ENCODE assay signal across 19 cellular contexts in the genomic region with DNA sequence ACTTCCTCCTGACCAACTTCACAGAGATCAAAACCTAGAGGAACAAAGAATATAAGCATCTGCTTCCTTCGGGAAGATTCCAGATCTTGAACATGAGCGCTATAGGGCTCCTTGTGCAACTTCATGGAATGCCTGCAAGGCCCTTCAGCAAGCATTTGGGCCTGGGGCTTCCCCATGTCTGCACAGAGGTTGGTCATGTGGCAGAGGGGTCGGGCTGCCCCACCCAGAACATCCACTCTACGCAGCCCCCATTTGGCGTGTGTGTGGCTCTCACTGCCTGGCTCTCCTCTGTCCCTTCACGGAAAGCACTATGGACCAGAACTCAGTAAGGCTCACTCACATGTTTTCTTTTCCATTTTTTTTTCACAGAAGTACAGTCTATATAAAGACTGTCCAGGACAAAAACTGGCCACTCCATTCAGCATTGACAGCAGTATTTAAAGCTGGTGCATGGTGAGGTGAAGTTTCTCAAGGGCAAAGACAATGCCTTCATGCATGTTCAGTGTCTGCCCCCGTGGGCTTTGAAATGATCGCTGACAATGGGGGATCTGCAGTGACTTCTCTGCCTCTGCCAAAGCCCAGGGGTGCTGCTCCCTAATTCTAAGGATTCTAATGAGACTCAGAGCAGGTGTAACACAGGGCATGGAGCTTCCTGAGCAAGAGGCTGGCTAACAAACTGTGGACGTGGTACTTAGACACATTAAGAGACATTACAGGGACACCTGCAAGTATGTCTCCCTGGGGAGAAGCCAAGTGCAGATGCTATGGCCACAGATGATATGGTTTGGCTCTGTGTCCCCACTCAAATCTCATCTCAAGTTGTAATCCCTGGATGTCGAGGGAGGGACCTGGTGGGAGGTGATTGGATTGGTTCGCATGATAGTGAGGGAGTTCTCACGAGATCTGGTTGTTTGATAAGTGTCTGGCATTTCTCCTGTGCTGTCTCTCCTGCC.
DNase-seq lines count a peak whose midpoint lies in the region; ATAC-seq and TF ChIP-seq lines count a peak whose summit lies in the region.
"Had no signal": no experiment of that assay in that cellular context is flagged by ENCODE, and none has a peak within 500 bp of the region (broad histone marks: within the 10 kb centered on the region; RNA-seq: fewer than 3 reads in every experiment).

No MANE protein-coding gene starts in this region.

- no peak overlapping the region for H3K4me3 ChIP-seq in cardiac muscle cell
- H3K4me3 ChIP-seq in SJSA1: no peak overlapping the region
- no peak overlapping the region for H3K4me3 ChIP-seq in vagina
- H3K4me3 ChIP-seq: GM23248, smooth muscle cell had no signal

- intact Hi-C loops in Right ventricle myocardium superior (cut with DNase I): no loop called here
- intact Hi-C loops in vagina (cut with DNase I): no loop called here

- H3K27me3 Mint-ChIP-seq in nephron progenitor cell (ENCODE audit: low read depth, poor library complexity): no peaks in the 10 kb centered on the region

- ATAC-seq in Right ventricle myocardium superior (ENCODE audit: poor library complexity) (no peak), GM21360 (IDR thresholded peaks at IDR 0.05; ENCODE audit: unreplicated experiment) (no peak)
- ATAC-seq: stimulated activated effector memory CD8-positive, alpha-beta T cell treated with anti-CD3 and anti-CD28 coated beads, Interleukin-12 subunit alpha, Interleukin-12 subunit beta, amount 100 ng/mL, for 72 hours; WTC11 had no signal

- TF ChIP-seq POLR2A in vagina (IDR thresholded peaks at IDR 0.05): no peak

- no peak for TF ChIP-seq CTCF in cardiac muscle cell (IDR thresholded peaks at IDR 0.05; ENCODE audit: low read depth, low read length)
- no peak for TF ChIP-seq CTCF in nephron progenitor cell (IDR thresholded peaks at IDR 0.05)
- TF ChIP-seq CTCF in vagina (IDR thresholded peaks at IDR 0.05): no peak

- H3K27ac Mint-ChIP-seq in nephron progenitor cell: peak overlapping the region; percentile 15
- H3K27ac Mint-ChIP-seq: activated naive CD4-positive, alpha-beta T cell treated with anti-CD3 and anti-CD28 coated beads for 36 hours; WTC11 had no signal

- H3K27ac ChIP-seq in cardiac muscle cell: peak overlapping the region; percentile 71
- H3K27ac ChIP-seq in SJSA1: peak overlapping the region; percentile 86; the same call in 1 of the 2 replicates
- H3K27ac ChIP-seq in vagina: no peak overlapping the region
- H3K27ac ChIP-seq: GM23248 had no signal

- H3K36me3 ChIP-seq in cardiac muscle cell (peaks cover 8% of the 10 kb centered on the region), SJSA1 (peaks cover 12% of the 10 kb centered on the region), vagina (peaks cover 0 to 30% of the 10 kb centered on the region in 2 donors)

- H3K4me1 Mint-ChIP-seq in nephron progenitor cell: peaks cover 15% of the 10 kb centered on the region
- H3K4me1 Mint-ChIP-seq: stimulated activated effector memory CD8-positive, alpha-beta T cell treated with anti-CD3 and anti-CD28 coated beads, Interleukin-12 subunit alpha, Interleukin-12 subunit beta, amount 100 ng/mL, for 72 hours had no signal

- H3K27me3 ChIP-seq in cardiac muscle cell: no peaks in the 10 kb centered on the region
- H3K27me3 ChIP-seq in SJSA1 (replicated peaks): no peaks in the 10 kb centered on the region
- H3K27me3 ChIP-seq in vagina: no peaks in the 10 kb centered on the region

- DNase-seq in cardiac muscle cell (ENCODE audit: low read depth in 1 of 2, low spot score in 1 of 2): no peak
- DNase-seq in Right ventricle myocardium superior: no peak
- DNase-seq in SJSA1 (ENCODE audit: low read depth in 1 of 2, low spot score in 2 of 2): peak in 1 of 2 experiments; percentile 31
- no peak for DNase-seq in nephron progenitor cell
- DNase-seq in vagina (ENCODE audit: extremely low spot score in 2 of 2): peak; percentile 64 to 67
- DNase-seq in NCI-H187 (lab: John Stamatoyannopoulos, UW): no peak
- DNase-seq: activated CD4-positive, alpha-beta T cell treated with anti-CD3 and anti-CD28 coated beads, Interleukin-2, amount 50 U/mL, for 4 hours; activated naive CD4-positive, alpha-beta T cell treated with anti-CD3 and anti-CD28 coated beads for 36 hours; GM23248; kidney; NCI-H1105; NCI-H2029; NCI-H345; NCI-H748 treated with DMSO at 0.1 percent for 48 hours; T1000 had no signal

- H3K36me3 Mint-ChIP-seq in nephron progenitor cell (ENCODE audit: low read depth): peaks cover 63% of the 10 kb centered on the region
- H3K36me3 Mint-ChIP-seq: stimulated activated effector memory CD8-positive, alpha-beta T cell treated with anti-CD3 and anti-CD28 coated beads, Interleukin-12 subunit alpha, Interleukin-12 subunit beta, amount 100 ng/mL, for 72 hours had no signal

- peaks cover 30% of the 10 kb centered on the region for H3K4me1 ChIP-seq in cardiac muscle cell (ENCODE audit: low read depth)
- H3K4me1 ChIP-seq in SJSA1 (replicated peaks): peaks cover 31% of the 10 kb centered on the region
- no peaks in the 10 kb centered on the region for H3K4me1 ChIP-seq in vagina

- no peak overlapping the region for H3K4me3 Mint-ChIP-seq in nephron progenitor cell
- H3K4me3 Mint-ChIP-seq: activated naive CD4-positive, alpha-beta T cell treated with anti-CD3 and anti-CD28 coated beads for 36 hours; stimulated activated effector memory CD8-positive, alpha-beta T cell treated with anti-CD3 and anti-CD28 coated beads, Interleukin-12 subunit alpha, Interleukin-12 subunit beta, amount 100 ng/mL, for 72 hours; WTC11 had no signal

- H3K9me3 ChIP-seq in cardiac muscle cell (ENCODE audit: low read depth) (no peaks in the 10 kb centered on the region), SJSA1 (replicated peaks) (no peaks in the 10 kb centered on the region), vagina (no peaks in the 10 kb centered on the region)

- no peaks in the 10 kb centered on the region for H3K9me3 Mint-ChIP-seq in nephron progenitor cell
- H3K9me3 Mint-ChIP-seq: activated naive CD4-positive, alpha-beta T cell treated with anti-CD3 and anti-CD28 coated beads for 36 hours; stimulated activated effector memory CD8-positive, alpha-beta T cell treated with anti-CD3 and anti-CD28 coated beads, Interleukin-12 subunit alpha, Interleukin-12 subunit beta, amount 100 ng/mL, for 72 hours; WTC11 had no signal

Comparison
In these comparisons a context has a peak if more than half of its experiments do, and no peak if none do; other contexts are left out.
1. DNase-seq: peak in vagina (2 of 2); none in cardiac muscle cell (0 of 2), Right ventricle myocardium superior (single experiment), nephron progenitor cell (single experiment) and NCI-H187 (0 of 2).